In the genomic region with DNA sequence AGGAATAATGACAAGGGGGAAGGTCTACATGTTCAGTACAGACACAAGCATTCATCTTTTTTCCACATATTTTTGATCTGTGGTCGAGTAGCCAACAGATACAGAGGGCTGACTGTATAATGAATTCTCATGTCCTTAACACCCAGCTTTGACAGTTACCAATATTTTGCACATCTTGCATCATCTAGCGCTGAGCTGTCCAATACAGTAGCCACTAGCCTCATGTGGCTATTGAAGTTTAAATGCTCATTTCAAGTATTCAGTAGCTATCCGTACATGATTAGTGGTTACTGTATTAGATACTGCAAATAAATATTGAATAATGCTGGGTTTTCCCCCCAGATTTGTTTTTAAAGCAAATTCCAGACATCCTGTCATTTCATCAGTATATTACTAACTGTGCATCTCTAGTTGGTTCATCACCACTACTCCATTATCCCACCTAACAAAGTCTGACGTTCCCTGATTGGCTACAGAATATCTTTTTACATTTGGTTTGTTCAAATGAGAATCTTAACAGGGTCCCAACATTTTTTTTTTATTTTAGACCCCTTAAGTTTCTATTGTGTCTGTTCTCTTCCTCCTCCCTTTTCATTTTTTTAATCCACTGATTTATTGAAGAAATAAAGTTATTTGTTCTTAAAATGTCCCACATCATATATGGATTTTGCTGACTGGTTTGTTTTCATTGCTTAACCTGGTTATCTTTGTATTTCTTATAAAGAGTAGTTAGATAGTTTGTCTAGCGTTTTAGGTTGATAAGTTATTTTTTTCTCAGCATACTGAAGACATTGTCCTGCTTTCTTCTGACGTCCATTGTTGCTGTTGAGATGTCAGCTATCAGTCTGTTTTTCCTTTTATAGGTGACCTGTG, we compare ENCODE assay signal across 28 cellular contexts.
"Had no signal": no experiment of that assay in that cellular context is flagged by ENCODE, and none has a peak within 500 bp of the region (broad histone marks: within the 10 kb centered on the region; RNA-seq: fewer than 3 reads in every experiment).

No MANE protein-coding gene starts in this region.

- H3K27me3 ChIP-seq: colonic mucosa, gastrocnemius medialis, ovary, stomach, testis, tibial artery had no signal

- H3K4me3 ChIP-seq: colonic mucosa, gastrocnemius medialis, lung, ovary, smooth muscle cell, stomach, testis, tibial artery had no signal

- DNase-seq: colonic mucosa; effector CD8-positive, alpha-beta T cell; endodermal cell; foreskin fibroblast; gastrocnemius medialis; head of caudate nucleus; left ventricle myocardium superior; natural killer cell; occipital lobe; ovary; stimulated activated CD4-positive, alpha-beta T cell treated with anti-CD3 and anti-CD28 coated beads, Interleukin-12 subunit alpha, Interleukin-12 subunit beta, amount 100 ng/mL, for 4 hours; stimulated activated CD4-positive, alpha-beta T cell treated with anti-CD3 and anti-CD28 coated beads, Interleukin-1b, Interleukin-23, amount 100 ng/mL, for 48 hours; stimulated activated CD4-positive, alpha-beta T cell treated with anti-CD3 and anti-CD28 coated beads, Interleukin-4, amount 100 ng/mL, for 24 hours; stimulated activated naive CD4-positive, alpha-beta T cell treated with Interleukin-2 at 50 U/mL for 16 hours; stomach; substantia nigra; testis; tibial artery had no signal

- H3K4me1 ChIP-seq: colonic mucosa, gastrocnemius medialis, stomach, testis, tibial artery had no signal

- H3K9me3 ChIP-seq: testis had no signal

- FAIRE-seq: keratinocyte had no signal

- H3K4me3 Mint-ChIP-seq: dendritic cell treated with granulocyte-macrophage colony-stimulating factor and Interleukin-4, amounts not matched to agents 40 ng/mL and 50 ng/mL, for 4 days; endodermal cell; memory B cell; natural killer cell; stimulated activated effector memory CD8-positive, alpha-beta T cell treated with anti-CD3 and anti-CD28 coated beads, Interleukin-12 subunit alpha, Interleukin-12 subunit beta, amount 100 ng/mL, for 72 hours; type B pancreatic cell had no signal

- H3K27me3 Mint-ChIP-seq: dendritic cell treated with granulocyte-macrophage colony-stimulating factor and Interleukin-4, amounts not matched to agents 40 ng/mL and 50 ng/mL, for 4 days; memory B cell; type B pancreatic cell had no signal

- H3K36me3 ChIP-seq: colonic mucosa, ovary had no signal

- H3K36me3 Mint-ChIP-seq: stimulated activated effector memory CD8-positive, alpha-beta T cell treated with anti-CD3 and anti-CD28 coated beads, Interleukin-12 subunit alpha, Interleukin-12 subunit beta, amount 100 ng/mL, for 72 hours had no signal

- H3K27ac Mint-ChIP-seq: dendritic cell treated with granulocyte-macrophage colony-stimulating factor and Interleukin-4, amounts not matched to agents 40 ng/mL and 50 ng/mL, for 4 days; endodermal cell; memory B cell; natural killer cell; stimulated activated effector memory CD8-positive, alpha-beta T cell treated with anti-CD3 and anti-CD28 coated beads, Interleukin-12 subunit alpha, Interleukin-12 subunit beta, amount 100 ng/mL, for 72 hours; type B pancreatic cell had no signal

- H3K4me1 Mint-ChIP-seq: endodermal cell; memory B cell; natural killer cell; stimulated activated effector memory CD8-positive, alpha-beta T cell treated with anti-CD3 and anti-CD28 coated beads, Interleukin-12 subunit alpha, Interleukin-12 subunit beta, amount 100 ng/mL, for 72 hours had no signal

- ATAC-seq: esophagus mucosa; gastrocnemius medialis; left ventricle myocardium superior; natural killer cell; sciatic nerve; stimulated activated effector memory CD8-positive, alpha-beta T cell treated with anti-CD3 and anti-CD28 coated beads, Interleukin-12 subunit alpha, Interleukin-12 subunit beta, amount 100 ng/mL, for 72 hours had no signal

- H3K4me2 ChIP-seq: smooth muscle cell had no signal

- H3K27ac ChIP-seq: colonic mucosa, epithelial cell of prostate, gastrocnemius medialis, ovary, stomach, testis, tibial artery had no signal
